In genomic region chr2:74630454-74630853, GRCh38 we compare ENCODE assay signal across 4 cellular contexts. TPM values are rescaled to one million over a fixed set of nuclear protein-coding genes. Genes with fewer than 3 reads are reported as not detected.
"Had no signal": no experiment of that assay in that cellular context is flagged by ENCODE, and none has a peak within 500 bp of the region (broad histone marks: within the 10 kb centered on the region; RNA-seq: fewer than 3 reads in every experiment).

No MANE protein-coding gene starts in this region.

RNA-seq across cellular contexts. Expression of gene M1AP, which starts 17.7 kb away (rescaled TPM):
- total RNA-seq: HepG2, HT-29, IMR-90 had no signal
- polyA plus RNA-seq: HepG2, IgD-negative memory B cell had no signal
